Comparison of ENCODE assay signal across 24 cellular contexts in genomic region chr10:106898441-106898840, GRCh38.
DNase-seq lines count a peak whose midpoint lies in the region; ATAC-seq and TF ChIP-seq lines count a peak whose summit lies in the region.
"Had no signal": no experiment of that assay in that cellular context is flagged by ENCODE, and none has a peak within 500 bp of the region (broad histone marks: within the 10 kb centered on the region; RNA-seq: fewer than 3 reads in every experiment).

No MANE protein-coding gene starts in this region.

- H3K27me3 Mint-ChIP-seq in endodermal cell (ENCODE audit: insufficient read depth), result no peaks in the 10 kb centered on the region
- H3K27me3 Mint-ChIP-seq: CD4-positive, alpha-beta T cell had no signal

- TF ChIP-seq EP300 in stomach (IDR thresholded peaks at IDR 0.05), result no peak

- intact Hi-C loops in stomach (cut with DNase I; ENCODE audit: low total_unique reads), result no loop called here

- WGBS in endodermal cell (ENCODE audit: insufficient coverage in 1 of 2, insufficient read length in 1 of 2), 2 experiments, result 90 to 100% methylated on average over 2 to 4 of the region's 4 CpGs
- 49 to 71% (median 64%) methylated on average over 4 of the region's 4 CpGs for WGBS in stomach, 5 donors
- 47% methylated on average over 4 of the region's 4 CpGs for WGBS in urinary bladder

- H3K36me3 Mint-ChIP-seq in endodermal cell (ENCODE audit: low read depth), result peaks cover 5% of the 10 kb centered on the region

- H3K4me3 ChIP-seq in endodermal cell (ENCODE audit: low read length) (no peak overlapping the region), stomach (no peak overlapping the region), urinary bladder (ENCODE audit: low read depth, low read length) (no peak overlapping the region)
- H3K4me3 ChIP-seq: A549; BLaER1 treated with 17β-estradiol and CSF1 and Interleukin-3, amounts not matched to agents 10 nM and 100 nM; HAP-1; PC-9; SJCRH30 had no signal

- no peaks in the 10 kb centered on the region for H3K36me3 ChIP-seq in endodermal cell (ENCODE audit: control insufficient read depth, insufficient read depth, low read length)
- no peaks in the 10 kb centered on the region for H3K36me3 ChIP-seq in stomach
- H3K36me3 ChIP-seq in urinary bladder (ENCODE audit: insufficient read depth), result no peaks in the 10 kb centered on the region
- H3K36me3 ChIP-seq: BLaER1 treated with 17β-estradiol and CSF1 and Interleukin-3, amounts not matched to agents 10 nM and 100 nM; HAP-1; SJCRH30 had no signal

- no peak for ATAC-seq in GM18517 (IDR thresholded peaks at IDR 0.05; ENCODE audit: unreplicated experiment)
- ATAC-seq: A549 had no signal

- H3K27ac ChIP-seq in endodermal cell (ENCODE audit: low read depth, low read length), result no peak overlapping the region
- peak overlapping the region in 3 of 5 donors; percentile 15 to 60 (median 35) for H3K27ac ChIP-seq in stomach
- H3K27ac ChIP-seq in urinary bladder (ENCODE audit: low read depth), result peak overlapping the region; percentile 68
- H3K27ac ChIP-seq: A549; BLaER1 treated with 17β-estradiol and CSF1 and Interleukin-3, amounts not matched to agents 10 nM and 100 nM; PC-9; SJCRH30 had no signal

- H3K27ac Mint-ChIP-seq in endodermal cell, result peak overlapping the region; percentile 22
- H3K27ac Mint-ChIP-seq: CD4-positive, alpha-beta T cell; HFFc6 had no signal

- TF ChIP-seq POLR2A in stomach (IDR thresholded peaks at IDR 0.05), result no peak

- TF ChIP-seq CTCF in endodermal cell (conservative IDR thresholded peaks at IDR 0.05) (no peak), stomach (IDR thresholded peaks at IDR 0.05) (no peak)

- H3K9ac ChIP-seq in endodermal cell (ENCODE audit: extremely low read depth, low read length, poor library complexity, severe bottlenecking), result no peak overlapping the region
- H3K9ac ChIP-seq: BLaER1 treated with 17β-estradiol and CSF1 and Interleukin-3, amounts not matched to agents 10 nM and 100 nM had no signal

- H3K4me1 Mint-ChIP-seq in endodermal cell, result peaks cover 28% of the 10 kb centered on the region

- H3K4me1 ChIP-seq in endodermal cell (ENCODE audit: control insufficient read depth, insufficient read depth, low read length), result peaks cover 10% of the 10 kb centered on the region
- peaks cover 0 to 43% (median 16%) of the 10 kb centered on the region in 4 donors for H3K4me1 ChIP-seq in stomach
- H3K4me1 ChIP-seq in urinary bladder (ENCODE audit: insufficient read depth), result no peaks in the 10 kb centered on the region
- H3K4me1 ChIP-seq: A549, HAP-1 had no signal

- no peaks in the 10 kb centered on the region for H3K9me3 ChIP-seq in endodermal cell (ENCODE audit: control insufficient read depth, low read length)
- no peaks in the 10 kb centered on the region for H3K9me3 ChIP-seq in stomach
- H3K9me3 ChIP-seq: A549; BLaER1 treated with 17β-estradiol and CSF1 and Interleukin-3, amounts not matched to agents 10 nM and 100 nM; HAP-1; SJCRH30 had no signal

- no peaks in the 10 kb centered on the region for H3K9me3 Mint-ChIP-seq in endodermal cell

- H3K27me3 ChIP-seq in endodermal cell (ENCODE audit: control insufficient read depth, insufficient read depth, low read length, poor library complexity, severe bottlenecking) (no peaks in the 10 kb centered on the region), stomach (no peaks in the 10 kb centered on the region)
- H3K27me3 ChIP-seq: BLaER1 treated with 17β-estradiol and CSF1 and Interleukin-3, amounts not matched to agents 10 nM and 100 nM; SJCRH30 had no signal

- DNase-seq in endodermal cell (no peak), left kidney (ENCODE audit: low read depth, low spot score) (peak; percentile 67), stomach (no peak), retina (no peak)
- no peak for DNase-seq in activated CD8-positive, alpha-beta memory T cell treated with anti-CD3 and anti-CD28 coated beads, Interleukin-2, amount 50 U/mL, for 4 hours
- DNase-seq: AML-193; CD4-positive, alpha-beta T cell; GOT3; HFFc6; KBM-7; NCI-H1105 treated with DMSO at 0.1 percent for 48 hours; NCI-H146; NCI-H1930; NCI-H2107; NCI-H446; NCI-H524 treated with DMSO at 0.1 percent for 48 hours; NCI-H774; PC-9 had no signal

- no peak overlapping the region for H3K4me3 Mint-ChIP-seq in endodermal cell
- H3K4me3 Mint-ChIP-seq: CD4-positive, alpha-beta T cell; HFFc6 had no signal
